In the genomic region with DNA sequence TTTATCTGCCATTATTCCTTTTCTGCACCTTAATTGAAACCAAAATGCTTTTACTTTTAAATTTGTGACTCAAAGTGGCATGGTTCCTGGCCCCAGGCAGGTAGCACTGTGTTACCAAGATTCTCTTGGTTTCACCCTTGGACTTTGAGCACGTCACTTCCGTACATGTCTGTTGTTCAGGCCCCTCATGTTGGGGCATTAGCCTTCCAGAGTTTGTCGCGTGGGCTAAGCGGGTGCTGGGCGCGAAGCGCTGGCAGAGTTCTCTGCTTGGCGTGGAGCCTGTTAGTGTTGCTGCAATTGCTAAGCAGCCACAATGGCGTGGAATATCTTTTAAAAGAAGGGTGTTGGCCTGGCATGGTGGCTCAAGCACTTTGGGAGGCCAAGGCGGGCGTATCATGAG, we compare ENCODE assay signal across 21 cellular contexts. TPM values are rescaled to one million over a fixed set of nuclear protein-coding genes. Genes with fewer than 3 reads are reported as not detected.
DNase-seq lines count a peak whose midpoint lies in the region; ATAC-seq, FAIRE-seq and TF ChIP-seq lines count a peak whose summit lies in the region.
"Had no signal": no experiment of that assay in that cellular context is flagged by ENCODE, and none has a peak within 500 bp of the region (broad histone marks: within the 10 kb centered on the region; RNA-seq: fewer than 3 reads in every experiment).

No MANE protein-coding gene starts in this region.

- no peak overlapping the region for H3K9ac ChIP-seq in IMR-90 (ENCODE audit: low read depth, low read length)
- no peak overlapping the region for H3K9ac ChIP-seq in astrocyte (ENCODE audit: low read length)

- H2AFZ ChIP-seq in IMR-90 (replicated peaks; ENCODE audit: low read length, poor library complexity) (no peak overlapping the region), astrocyte (ENCODE audit: low read depth, low read length) (no peak overlapping the region)
- H2AFZ ChIP-seq: PC-9 had no signal

- no peak overlapping the region for H4K8ac ChIP-seq in IMR-90 (ENCODE audit: low read depth in 2 of 2, low read length in 2 of 2)

- no peak overlapping the region for H4K91ac ChIP-seq in IMR-90 (ENCODE audit: insufficient read depth, low read depth, low read length)

- ATAC-seq in IMR-90 (ENCODE audit: low read depth): no peak
- ATAC-seq in right lobe of liver: peak; percentile 74 to 85 (median 82)
- ATAC-seq in stimulated activated naive B cell treated with anti-CD40 and anti-IgM and Interleukin-4, amounts not matched to agents 10 μg/mL and 1 μg/mL and 100 μg/mL, for 72 hours (replicated peaks): no peak

- peaks cover 2% of the 10 kb centered on the region for H3K79me2 ChIP-seq in astrocyte (ENCODE audit: insufficient read depth, low read length)

- FAIRE-seq in astrocyte (lab: Jason Lieb, UNC): no peak
- FAIRE-seq: G401.6 had no signal

- no peak overlapping the region for H2BK120ac ChIP-seq in IMR-90 (ENCODE audit: low read depth, low read length)

- no peaks in the 10 kb centered on the region for H3K9me3 ChIP-seq in IMR-90 (ENCODE audit: control insufficient read depth, insufficient read depth, low read length)
- no peaks in the 10 kb centered on the region for H3K9me3 ChIP-seq in astrocyte (ENCODE audit: insufficient read depth, low read depth, low read length)
- H3K9me3 ChIP-seq in right lobe of liver: no peaks in the 10 kb centered on the region

- H3K4me2 ChIP-seq in IMR-90 (ENCODE audit: low read depth, low read length) (no peak overlapping the region), astrocyte (ENCODE audit: low read length) (no peak overlapping the region)
- H3K4me2 ChIP-seq: PC-9 had no signal

- POLR2A ChIA-PET in IMR-90 (lab: Charles Lee; ENCODE audit: unreplicated experiment): no interaction called here

- H3K36me3 Mint-ChIP-seq in astrocyte (ENCODE audit: low read depth, unreplicated experiment): peaks cover 18% of the 10 kb centered on the region
- H3K36me3 Mint-ChIP-seq in stimulated activated naive B cell treated with anti-CD40 and anti-IgM and Interleukin-4, amounts not matched to agents 10 μg/mL and 1 μg/mL and 100 μg/mL, for 72 hours: peaks cover 47 to 55% of the 10 kb centered on the region in 2 donors

- no peaks in the 10 kb centered on the region for H3K27me3 Mint-ChIP-seq in astrocyte (ENCODE audit: low read depth, unreplicated experiment)
- no peaks in the 10 kb centered on the region for H3K27me3 Mint-ChIP-seq in stimulated activated naive B cell treated with anti-CD40 and anti-IgM and Interleukin-4, amounts not matched to agents 10 μg/mL and 1 μg/mL and 100 μg/mL, for 72 hours
- H3K27me3 Mint-ChIP-seq: IgD-negative memory B cell had no signal

- H3K23ac ChIP-seq in IMR-90 (ENCODE audit: low read depth, low read length): no peak overlapping the region

- no peak overlapping the region for H2BK5ac ChIP-seq in IMR-90 (ENCODE audit: low read depth, low read length, poor library complexity, severe bottlenecking)

- H3K56ac ChIP-seq in IMR-90 (ENCODE audit: extremely low read depth, insufficient read depth, low read length): no peak overlapping the region

- TF ChIP-seq CTCF in IMR-90 (conservative IDR thresholded peaks at IDR 0.05; ENCODE audit: low read depth, low read length): no peak
- TF ChIP-seq CTCF in astrocyte (IDR thresholded peaks at IDR 0.05; ENCODE audit: insufficient read depth, low read depth, low read length): no peak
- no peak for TF ChIP-seq CTCF in right lobe of liver (IDR thresholded peaks at IDR 0.05)

- H3K4me3 ChIP-seq in IMR-90 (ENCODE audit: insufficient read depth, low read depth, low read length) (no peak overlapping the region), astrocyte (ENCODE audit: insufficient read depth, low read depth, low read length) (no peak overlapping the region), right lobe of liver (no peak overlapping the region)
- H3K4me3 ChIP-seq: PC-9 had no signal

- H3K27ac Mint-ChIP-seq in astrocyte (ENCODE audit: unreplicated experiment): peak overlapping the region; percentile 53
- peak overlapping the region; percentile 65 for H3K27ac Mint-ChIP-seq in stimulated activated naive B cell treated with anti-CD40 and anti-IgM and Interleukin-4, amounts not matched to agents 10 μg/mL and 1 μg/mL and 100 μg/mL, for 72 hours
- H3K27ac Mint-ChIP-seq: IgD-negative memory B cell had no signal

- H4K20me1 ChIP-seq in IMR-90 (ENCODE audit: insufficient read depth, low read length) (no peaks in the 10 kb centered on the region; the same call in 1 of the 2 replicates), astrocyte (ENCODE audit: insufficient read depth, low read length) (peaks cover 8% of the 10 kb centered on the region)

- H3K18ac ChIP-seq in IMR-90 (ENCODE audit: low read depth, low read length): no peak overlapping the region

- H3K4ac ChIP-seq in IMR-90 (ENCODE audit: low read depth, low read length): peak overlapping the region; percentile 10

- no TSS peak for BruUV-seq in IMR-90 (replicated peaks; lab: Mats Ljungman, UMichigan)

- no peak for DNase-seq in IMR-90
- no peak for DNase-seq in astrocyte (ENCODE audit: low read depth)
- DNase-seq in right lobe of liver: peak; percentile 72 to 88 (median 85)
- DNase-seq in stimulated activated naive B cell treated with anti-CD40 and anti-IgM and Interleukin-4, amounts not matched to agents 10 μg/mL and 1 μg/mL and 100 μg/mL, for 72 hours: no peak
- DNase-seq in RKO (ENCODE audit: low spot score): no peak
- no peak for DNase-seq in EL
- no peak for DNase-seq in GM19240 (ENCODE audit: insufficient read length, low spot score)
- DNase-seq: AML-193, COR-L47, DMS 273 treated with DMSO at 0.1 percent for 48 hours, DND-41, HCEC 1CT, Karpas-422, NCI-H1417 treated with DMSO at 0.1 percent for 48 hours, NCI-H187 treated with DMSO at 0.1 percent for 48 hours, NCI-H226, NCI-H524, PC-9 had no signal

- H4K5ac ChIP-seq in IMR-90 (ENCODE audit: low read depth, low read length): no peak overlapping the region

- H3K14ac ChIP-seq in IMR-90 (replicated peaks; ENCODE audit: low read depth, low read length): peak overlapping the region; percentile 25; the same call in 1 of the 2 replicates

- H3K36me3 ChIP-seq in IMR-90 (ENCODE audit: control insufficient read depth, insufficient read depth, low read length) (peaks cover 62% of the 10 kb centered on the region), astrocyte (ENCODE audit: insufficient read depth, low read length) (peaks cover 14% of the 10 kb centered on the region), right lobe of liver (peaks cover 7 to 45% (median 14%) of the 10 kb centered on the region in 4 donors)

- no peaks in the 10 kb centered on the region for H3K9me3 Mint-ChIP-seq in astrocyte (ENCODE audit: unreplicated experiment)
- H3K9me3 Mint-ChIP-seq in stimulated activated naive B cell treated with anti-CD40 and anti-IgM and Interleukin-4, amounts not matched to agents 10 μg/mL and 1 μg/mL and 100 μg/mL, for 72 hours: peaks cover 0 to 2% of the 10 kb centered on the region in 2 donors
- H3K9me3 Mint-ChIP-seq: IgD-negative memory B cell had no signal

- in situ Hi-C loops in IMR-90 (cut with MboI; ENCODE audit: low sequenced_read_pairs): no loop called here

- H3K27ac ChIP-seq in IMR-90 (ENCODE audit: insufficient read depth, low read length): no peak overlapping the region
- no peak overlapping the region for H3K27ac ChIP-seq in astrocyte (ENCODE audit: low read depth, low read length)
- peak overlapping the region in 2 of 3 donors; percentile 56 to 65 for H3K27ac ChIP-seq in right lobe of liver
- H3K27ac ChIP-seq: HL-60, PC-9 had no signal

- no peak overlapping the region for H3K4me3 Mint-ChIP-seq in astrocyte (ENCODE audit: unreplicated experiment)
- H3K4me3 Mint-ChIP-seq in stimulated activated naive B cell treated with anti-CD40 and anti-IgM and Interleukin-4, amounts not matched to agents 10 μg/mL and 1 μg/mL and 100 μg/mL, for 72 hours: no peak overlapping the region

- no peak for TF ChIP-seq RAD21 in IMR-90 (IDR thresholded peaks at IDR 0.05; ENCODE audit: low read length)

- no peak overlapping the region; the same call in 1 of the 2 replicates for H2BK20ac ChIP-seq in IMR-90 (ENCODE audit: low read depth, low read length)

- dilution Hi-C loops in IMR-90 (cut with HindIII; ENCODE audit: low sequenced_read_pairs, unreplicated experiment): no loop called here

- CTCF ChIA-PET in IMR-90 (lab: Yijun Ruan, JAX): no interaction called here

- no peak for TF ChIP-seq POLR2A in IMR-90 (IDR thresholded peaks at IDR 0.05; ENCODE audit: low read depth, low read length)
- no peak for TF ChIP-seq POLR2A in right lobe of liver (IDR thresholded peaks at IDR 0.05)

- WGBS in IMR-90 (ENCODE audit: extremely low coverage in 2 of 2, insufficient read length in 1 of 2), 2 experiments: 94% methylated on average over 11 of the region's 12 CpGs; no CpG with 5 or more reads in 1 of the 2 experiments
- 34% methylated on average over 12 of the region's 12 CpGs for WGBS in right lobe of liver (ENCODE audit: insufficient coverage, low coverage, low lambda C conversion rate, missing lambda C conversion rate)

- H3K4me1 Mint-ChIP-seq in astrocyte (ENCODE audit: low read depth, unreplicated experiment): peaks cover 8% of the 10 kb centered on the region
- peaks cover 13 to 28% of the 10 kb centered on the region in 2 donors for H3K4me1 Mint-ChIP-seq in stimulated activated naive B cell treated with anti-CD40 and anti-IgM and Interleukin-4, amounts not matched to agents 10 μg/mL and 1 μg/mL and 100 μg/mL, for 72 hours
- H3K4me1 Mint-ChIP-seq: IgD-negative memory B cell had no signal

- peaks cover 3 to 32% of the 10 kb centered on the region in 2 experiments; a peak in 2 of 4 replicates for H3K79me1 ChIP-seq in IMR-90 (ENCODE audit: low read depth in 1 of 2, low read length in 2 of 2)

- H2AK9ac ChIP-seq in IMR-90 (replicated peaks; ENCODE audit: low read depth, low read length, poor library complexity): peak overlapping the region; percentile 33

- H2AK5ac ChIP-seq in IMR-90 (ENCODE audit: low read depth, low read length): no peak overlapping the region

- H3K4me1 ChIP-seq in IMR-90 (ENCODE audit: control insufficient read depth, insufficient read depth, low read length) (peaks cover 3% of the 10 kb centered on the region; the same call in 1 of the 2 replicates), astrocyte (ENCODE audit: insufficient read depth, low read length) (peaks cover 9% of the 10 kb centered on the region), right lobe of liver (peaks cover 0 to 19% (median 7%) of the 10 kb centered on the region in 4 donors)

- intact Hi-C loops in IMR-90 (cut with micrococcal nuclease) (no loop called here), right lobe of liver (cut with DNase I) (no loop called here)

- H3K27me3 ChIP-seq in IMR-90 (ENCODE audit: control insufficient read depth, insufficient read depth, low read length) (no peaks in the 10 kb centered on the region), astrocyte (ENCODE audit: insufficient read depth, low read length) (no peaks in the 10 kb centered on the region), right lobe of liver (no peaks in the 10 kb centered on the region)

- no peak overlapping the region for H2BK15ac ChIP-seq in IMR-90 (ENCODE audit: low read depth, low read length)

- H3K9me1 ChIP-seq in IMR-90 (ENCODE audit: insufficient read depth, low read length): peaks cover 19% of the 10 kb centered on the region

RNA-seq across cellular contexts. Expression of a gene that starts 14.0 kb away (rescaled TPM):
- total RNA-seq in IMR-90 (2012; rRNA removed) (6.1 and 8.1 TPM in 2 replicates), astrocyte (18.0 and 19.8 TPM in 2 replicates), right lobe of liver (10 to 100 TPM; 12.1 to 16.3 (median 14.0) TPM)
- 8.1 and 8.6 TPM in 2 replicates for polyA plus RNA-seq in IMR-90 (2012; rRNA removed)
- 5.2 and 6.9 TPM in 2 replicates for polyA plus RNA-seq in IMR-90 (2012; cell fraction: cytosol; rRNA removed)
- polyA plus RNA-seq in IMR-90 (2012; cell fraction: nucleus; rRNA removed; ENCODE audit: low replicate concordance): 5.7 and 6.6 TPM in 2 replicates

RNA-seq across cellular contexts. Expression of a gene that starts 38.7 kb away (rescaled TPM):
- 33.0 and 48.6 TPM in 2 replicates for total RNA-seq in IMR-90 (2012; rRNA removed)
- 32.0 and 33.9 TPM in 2 replicates for polyA plus RNA-seq in IMR-90 (2012; rRNA removed)
- polyA plus RNA-seq in IMR-90 (2012; cell fraction: cytosol; rRNA removed): 9.0 and 14.6 TPM in 2 replicates
- 5.0 and 19.1 TPM in 2 replicates for polyA plus RNA-seq in IMR-90 (2012; cell fraction: nucleus; rRNA removed; ENCODE audit: low replicate concordance)
- total RNA-seq in astrocyte: 48.3 and 55.8 TPM in 2 replicates
- 10 to 100 TPM; 30.0 to 49.2 (median 45.3) TPM for total RNA-seq in right lobe of liver

Comparison
In these comparisons a context has a peak if more than half of its experiments do, and no peak if none do; other contexts are left out.
1. ATAC-seq: peak in right lobe of liver (4 of 4); none in IMR-90 (single experiment) and stimulated activated naive B cell treated with anti-CD40 and anti-IgM and Interleukin-4, amounts not matched to agents 10 μg/mL and 1 μg/mL and 100 μg/mL, for 72 hours (0 of 2).
2. DNase-seq: peak in right lobe of liver (3 of 3); none in IMR-90 (single experiment), astrocyte (single experiment), stimulated activated naive B cell treated with anti-CD40 and anti-IgM and Interleukin-4, amounts not matched to agents 10 μg/mL and 1 μg/mL and 100 μg/mL, for 72 hours (single experiment), RKO (single experiment), EL (single experiment) and GM19240 (single experiment).
3. H3K27ac ChIP-seq: peak in right lobe of liver (2 of 3); none in IMR-90 (single experiment) and astrocyte (single experiment).